Comparison of ENCODE assay signal across 21 cellular contexts in genomic region chr3:195768414-195768813, GRCh38. TPM values are rescaled to one million over a fixed set of nuclear protein-coding genes. Genes with fewer than 3 reads are reported as not detected.
"Had no signal": no experiment of that assay in that cellular context is flagged by ENCODE, and none has a peak within 500 bp of the region (broad histone marks: within the 10 kb centered on the region; RNA-seq: fewer than 3 reads in every experiment).

No MANE protein-coding gene starts in this region.

- H3K27ac ChIP-seq: dorsolateral prefrontal cortex, heart right ventricle, ovary, suprapubic skin, tibial artery, upper lobe of left lung, uterus had no signal

- H3K4me1 Mint-ChIP-seq: neural crest cell had no signal

- H3K27me3 ChIP-seq: ovary, upper lobe of left lung, uterus had no signal

- DNase-seq: cortex of kidney; dorsolateral prefrontal cortex; effector CD8-positive, alpha-beta T cell; heart right ventricle; mammary epithelial cell; natural killer cell; right cardiac atrium; small intestine; stimulated activated CD4-positive, alpha-beta T cell treated with anti-CD3 and anti-CD28 coated beads, Interleukin-2, amount 100 ng/mL, for 48 hours; stimulated activated naive CD4-positive, alpha-beta T cell treated with Interleukin-2 at 50 U/mL for 16 hours; tibial artery had no signal

- H3K36me3 ChIP-seq: heart right ventricle, ovary, suprapubic skin, tibial artery, upper lobe of left lung, uterus had no signal

- H3K4me1 ChIP-seq: heart right ventricle, suprapubic skin, tibial artery, upper lobe of left lung, uterus had no signal

- H3K4me3 ChIP-seq: dorsolateral prefrontal cortex, heart right ventricle, ovary, suprapubic skin, tibial artery, upper lobe of left lung, uterus had no signal

- H3K36me3 Mint-ChIP-seq: natural killer cell had no signal

- H3K9me3 Mint-ChIP-seq: natural killer cell, neural crest cell had no signal

- H3K4me3 Mint-ChIP-seq: natural killer cell, neural crest cell had no signal

- ATAC-seq: heart right ventricle, left lobe of liver had no signal

- H3K9me3 ChIP-seq: heart right ventricle, ovary, suprapubic skin, tibial artery, upper lobe of left lung, uterus had no signal

RNA-seq across cellular contexts. Expression of gene MUC4, which starts 43.3 kb away (rescaled TPM):
- total RNA-seq: fibroblast of lung, heart right ventricle, lower leg skin, mammary epithelial cell, myocyte, neural crest cell, posterior vena cava, suprapubic skin had no signal
